8 cellular contexts compared by ENCODE assay signal in genomic region chr1:114346480-114347029, GRCh38.
A peak's percentile ranks its signal among the peaks of the same experiment; 100 is the strongest.
DNase-seq lines count a peak whose midpoint lies in the region; ATAC-seq and TF ChIP-seq lines count a peak whose summit lies in the region.

No MANE protein-coding gene starts in this region.

- no peak overlapping the region for H3K4me3 ChIP-seq in HAP-1
- peak overlapping the region; percentile 32 for H3K4me3 ChIP-seq in RWPE2 (ENCODE audit: severe bottlenecking)

- H3K27me3 ChIP-seq in HAP-1 (ENCODE audit: low read depth) (no peaks in the 10 kb centered on the region), RWPE2 (ENCODE audit: insufficient read depth, poor library complexity, severe bottlenecking) (no peaks in the 10 kb centered on the region)

- H3K4me1 ChIP-seq in ES-I3 (ENCODE audit: insufficient read depth, low read length) (no peaks in the 10 kb centered on the region), HAP-1 (peaks cover 3% of the 10 kb centered on the region), RWPE2 (ENCODE audit: insufficient read depth, poor library complexity, severe bottlenecking) (no peaks in the 10 kb centered on the region)

- peak overlapping the region; percentile 86 to 89 (median 88) for H3K4me3 Mint-ChIP-seq in nephron

- peak overlapping the region; percentile 66 for H3K9ac ChIP-seq in ES-I3 (ENCODE audit: low read depth, low read length)

- H3K9me3 ChIP-seq in ES-I3 (ENCODE audit: control insufficient read depth, insufficient read depth, low read length) (no peaks in the 10 kb centered on the region; the same call in 1 of the 2 replicates), HAP-1 (no peaks in the 10 kb centered on the region), RWPE2 (ENCODE audit: severe bottlenecking) (no peaks in the 10 kb centered on the region)

- TF ChIP-seq CTCF in RWPE2 (IDR thresholded peaks at IDR 0.05; ENCODE audit: poor library complexity, severe bottlenecking) (peak; percentile 100), nephron (IDR thresholded peaks at IDR 0.05; ENCODE audit: unreplicated experiment in 3 of 3) (peak; percentile 100)

- no peaks in the 10 kb centered on the region for H3K36me3 ChIP-seq in ES-I3 (ENCODE audit: insufficient read depth, low read length)
- no peaks in the 10 kb centered on the region for H3K36me3 ChIP-seq in HAP-1 (replicated peaks)
- no peaks in the 10 kb centered on the region for H3K36me3 ChIP-seq in RWPE2 (ENCODE audit: low read depth)

- H3K27ac Mint-ChIP-seq in nephron, result peak overlapping the region; percentile 96 to 99 (median 97)

- peaks cover 16% of the 10 kb centered on the region for H3K4me1 Mint-ChIP-seq in nephron

- H3K27ac ChIP-seq in RWPE2 (ENCODE audit: poor library complexity, severe bottlenecking), result no peak overlapping the region

- H3K36me3 Mint-ChIP-seq in nephron (ENCODE audit: low read depth), result no peaks in the 10 kb centered on the region

- ATAC-seq in RWPE2 (ENCODE audit: low read depth), result peak; percentile 98

- in situ Hi-C loops in HAP-1 (cut with MboI; ENCODE audit: low sequenced_read_pairs), result no loop called here

- DNase-seq in HAP-1 (ENCODE audit: low spot score in 2 of 2) (peak; percentile 90 to 96), M059J (ENCODE audit: low read depth) (peak; percentile 86), RWPE2 (ENCODE audit: low spot score) (peak; percentile 89), fibroblast of the conjunctiva (ENCODE audit: low read depth) (peak; percentile 86)
- peak; percentile 99 for DNase-seq in activated effector memory CD4-positive, alpha-beta T cell treated with anti-CD3 and anti-CD28 coated beads, Interleukin-2, amount 50 U/mL, for 16 hours
- peak; percentile 93 for DNase-seq in stimulated activated naive CD4-positive, alpha-beta T cell treated with Interleukin-2 at 50 U/mL for 16 hours (lab: John Stamatoyannopoulos, UW)

- H3K27me3 Mint-ChIP-seq in nephron (ENCODE audit: low read depth), result peaks cover 6% of the 10 kb centered on the region

- H3K9me3 Mint-ChIP-seq in nephron, result no peaks in the 10 kb centered on the region
